In genomic region chr3:143166376-143166775, GRCh38 we compare ENCODE assay signal across 14 cellular contexts.
"Had no signal": no experiment of that assay in that cellular context is flagged by ENCODE, and none has a peak within 500 bp of the region (broad histone marks: within the 10 kb centered on the region; RNA-seq: fewer than 3 reads in every experiment).

No MANE protein-coding gene starts in this region.

- H3K4me3 ChIP-seq: esophagus squamous epithelium, gastrocnemius medialis, heart right ventricle, left ventricle myocardium inferior, thoracic aorta had no signal

- H3K27me3 Mint-ChIP-seq: memory B cell had no signal

- H3K9me3 Mint-ChIP-seq: memory B cell had no signal

- DNase-seq: activated effector memory CD4-positive, alpha-beta T cell treated with anti-CD3 and anti-CD28 coated beads, Interleukin-2, amount 50 U/mL, for 16 hours; activated T-cell treated with anti-CD3 and anti-CD28 coated beads for 4 hours; esophagus squamous epithelium; gastrocnemius medialis; heart right ventricle; kidney; left ventricle myocardium inferior; stimulated activated CD4-positive, alpha-beta T cell treated with anti-CD3 and anti-CD28 coated beads, Interleukin-12 subunit alpha, Interleukin-12 subunit beta, amount 100 ng/mL, for 4 hours; stimulated activated CD4-positive, alpha-beta T cell treated with anti-CD3 and anti-CD28 coated beads, Interleukin-2, amount 100 ng/mL, for 48 hours; stimulated activated naive CD8-positive, alpha-beta T cell treated with anti-CD3 and anti-CD28 coated beads, Interleukin-15, Interleukin-2, amounts not matched to agents 100 U/mL and 50 U/mL, for 24 hours; T1000 had no signal

- H3K36me3 ChIP-seq: esophagus squamous epithelium, gastrocnemius medialis, heart right ventricle, left ventricle myocardium inferior, thoracic aorta had no signal

- H3K36me3 Mint-ChIP-seq: memory B cell had no signal

- H3K27ac ChIP-seq: esophagus squamous epithelium, gastrocnemius medialis, left ventricle myocardium inferior, thoracic aorta, VCaP had no signal

- H3K4me3 Mint-ChIP-seq: memory B cell had no signal

- H3K9me3 ChIP-seq: esophagus squamous epithelium, gastrocnemius medialis, heart right ventricle, left ventricle myocardium inferior, thoracic aorta had no signal

- H3K27ac Mint-ChIP-seq: memory B cell had no signal

- H3K4me1 ChIP-seq: gastrocnemius medialis had no signal

- H3K27me3 ChIP-seq: esophagus squamous epithelium, gastrocnemius medialis had no signal
